ENCODE assay signal across 20 cellular contexts in the genomic region with DNA sequence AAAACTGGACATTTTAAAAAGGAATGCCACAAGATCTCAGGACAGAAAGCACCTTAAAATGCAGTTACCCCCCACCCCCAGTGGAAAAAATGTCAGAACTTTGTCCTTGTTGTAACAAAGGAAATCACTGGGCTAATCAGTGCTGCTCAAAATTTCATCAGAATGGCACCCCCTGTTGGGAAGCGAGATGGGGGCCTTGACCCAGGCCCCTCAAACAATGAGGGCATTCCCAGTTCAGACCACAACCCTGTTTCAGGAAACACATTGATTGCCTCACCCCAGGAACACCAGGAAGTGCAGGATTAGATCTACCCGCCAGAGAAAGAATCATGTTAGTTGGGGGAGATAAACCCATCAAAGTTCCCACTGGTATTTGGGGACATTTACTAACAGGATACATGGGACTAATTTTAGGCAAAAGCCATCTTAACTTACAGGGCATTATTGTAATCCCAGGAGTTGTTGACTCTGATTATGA. TPM values are rescaled to one million over a fixed set of nuclear protein-coding genes. Genes with fewer than 3 reads are reported as not detected.
"Had no signal": no experiment of that assay in that cellular context is flagged by ENCODE, and none has a peak within 500 bp of the region (broad histone marks: within the 10 kb centered on the region; RNA-seq: fewer than 3 reads in every experiment).

No MANE protein-coding gene starts in this region.

- H3K36me3 ChIP-seq: pancreas, suprapubic skin, thyroid gland had no signal

- H3K27me3 ChIP-seq: esophagus squamous epithelium, gastroesophageal sphincter, pancreas, suprapubic skin, thyroid gland had no signal

- DNase-seq: cortex of kidney; effector memory CD4-positive, alpha-beta T cell; esophagus squamous epithelium; foreskin fibroblast; mammary epithelial cell; mucosa of descending colon; naive thymus-derived CD8-positive, alpha-beta T cell; occipital lobe; pancreas; right cardiac atrium; stimulated activated CD4-positive, alpha-beta T cell treated with anti-CD3 and anti-CD28 coated beads, Interleukin-12 subunit alpha, Interleukin-12 subunit beta, amount 100 ng/mL, for 4 hours; stimulated activated naive CD4-positive, alpha-beta T cell treated with Interleukin-2 at 50 U/mL for 16 hours; thyroid gland had no signal

- H3K27ac ChIP-seq: esophagus squamous epithelium, gastroesophageal sphincter, pancreas, suprapubic skin, thyroid gland had no signal

- ATAC-seq: gastroesophageal sphincter; left lobe of liver; naive thymus-derived CD8-positive, alpha-beta T cell; pancreas; right cardiac atrium had no signal

- H3K9me3 Mint-ChIP-seq: type B pancreatic cell had no signal

- H3K27ac Mint-ChIP-seq: naive thymus-derived CD8-positive, alpha-beta T cell; progenitor cell of endocrine pancreas; type B pancreatic cell had no signal

- H3K4me3 ChIP-seq: esophagus squamous epithelium, gastroesophageal sphincter, mucosa of descending colon, pancreas, suprapubic skin, thyroid gland had no signal

- H3K4me1 ChIP-seq: esophagus squamous epithelium, gastroesophageal sphincter, pancreas, suprapubic skin, thyroid gland had no signal

- H3K9me3 ChIP-seq: esophagus squamous epithelium, gastroesophageal sphincter, mucosa of descending colon, pancreas, suprapubic skin, thyroid gland had no signal

- H3K4me3 Mint-ChIP-seq: naive thymus-derived CD8-positive, alpha-beta T cell; type B pancreatic cell had no signal

- H3K27me3 Mint-ChIP-seq: naive thymus-derived CD8-positive, alpha-beta T cell; progenitor cell of endocrine pancreas; type B pancreatic cell had no signal

RNA-seq across cellular contexts. Expression of a gene that starts 32.2 kb away (rescaled TPM):
- total RNA-seq: epithelial cell of proximal tubule, kidney epithelial cell had no signal
